Comparison of ENCODE assay signal across 16 cellular contexts in the genomic region with DNA sequence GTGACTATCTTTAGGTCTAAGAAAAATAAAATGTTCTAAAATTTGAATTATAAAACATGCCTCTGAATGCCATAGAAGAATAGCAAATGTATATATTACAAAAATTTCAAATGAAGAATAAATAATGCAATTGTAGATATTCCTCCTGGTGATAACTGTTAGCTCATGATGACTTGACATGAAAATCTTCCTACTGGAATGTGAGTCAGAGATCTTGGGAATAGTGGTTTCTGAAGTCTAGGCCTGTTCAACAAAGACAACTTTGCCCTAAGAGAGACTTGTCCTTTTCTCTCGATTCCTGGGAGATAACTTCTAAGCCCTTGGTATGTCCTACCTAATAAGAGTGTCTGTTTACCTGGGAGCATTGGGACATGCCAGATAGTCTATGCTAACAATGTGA.
"Had no signal": no experiment of that assay in that cellular context is flagged by ENCODE, and none has a peak within 500 bp of the region (broad histone marks: within the 10 kb centered on the region; RNA-seq: fewer than 3 reads in every experiment).

No MANE protein-coding gene starts in this region.

- H3K9me3 Mint-ChIP-seq: activated CD4-positive, alpha-beta T cell treated with anti-CD3 and anti-CD28 coated beads, Interleukin-2, amount 10 ng/mL, durations not matched to agents 24 days and 14 days; activated naive CD4-positive, alpha-beta T cell treated with anti-CD3 and anti-CD28 coated beads, Interleukin-2, amount 50 U/mL, for 72 hours; memory B cell; nephron progenitor cell had no signal

- H3K27me3 ChIP-seq: colonic mucosa, left lung, upper lobe of left lung had no signal

- H3K36me3 ChIP-seq: colonic mucosa, left lung, upper lobe of left lung had no signal

- H3K9me3 ChIP-seq: colonic mucosa, left lung, upper lobe of left lung had no signal

- H3K27me3 Mint-ChIP-seq: activated CD4-positive, alpha-beta T cell treated with anti-CD3 and anti-CD28 coated beads, Interleukin-2, amount 10 ng/mL, durations not matched to agents 24 days and 14 days; memory B cell had no signal

- H3K4me3 Mint-ChIP-seq: activated CD4-positive, alpha-beta T cell treated with anti-CD3 and anti-CD28 coated beads, Interleukin-2, amount 10 ng/mL, durations not matched to agents 24 days and 14 days; memory B cell; nephron progenitor cell had no signal

- H3K27ac ChIP-seq: colonic mucosa, left lung, upper lobe of left lung had no signal

- FAIRE-seq: endothelial cell of umbilical vein, islet of Langerhans had no signal

- H3K4me3 ChIP-seq: colonic mucosa, left lung, upper lobe of left lung had no signal

- H3K4me1 Mint-ChIP-seq: activated CD4-positive, alpha-beta T cell treated with anti-CD3 and anti-CD28 coated beads, Interleukin-2, amount 10 ng/mL, durations not matched to agents 24 days and 14 days; nephron progenitor cell had no signal

- H3K36me3 Mint-ChIP-seq: activated naive CD4-positive, alpha-beta T cell treated with anti-CD3 and anti-CD28 coated beads, Interleukin-2, amount 50 U/mL, for 72 hours; memory B cell had no signal

- DNase-seq: activated CD4-positive, alpha-beta T cell treated with anti-CD3 and anti-CD28 coated beads, Interleukin-2, amount 10 ng/mL, durations not matched to agents 24 days and 14 days; activated CD8-positive, alpha-beta memory T cell treated with anti-CD3 and anti-CD28 coated beads for 24 hours; aorta; colonic mucosa; glutamatergic neuron; left lung; nephron progenitor cell; stimulated activated CD4-positive, alpha-beta T cell treated with anti-CD3 and anti-CD28 coated beads, Interleukin-4, amount 100 ng/mL, for 1 hour; stimulated activated CD8-positive, alpha-beta memory T cell treated with anti-CD3 and anti-CD28 coated beads, Interleukin-4, amount 100 ng/mL, for 48 hours; stimulated activated naive CD8-positive, alpha-beta T cell treated with anti-CD3 and anti-CD28 coated beads, Interleukin-15, Interleukin-2, amounts not matched to agents 100 U/mL and 50 U/mL, for 24 hours; T-helper 9 cell; upper lobe of left lung had no signal

- H3K27ac Mint-ChIP-seq: activated CD4-positive, alpha-beta T cell treated with anti-CD3 and anti-CD28 coated beads, Interleukin-2, amount 10 ng/mL, durations not matched to agents 24 days and 14 days; activated naive CD4-positive, alpha-beta T cell treated with anti-CD3 and anti-CD28 coated beads, Interleukin-2, amount 50 U/mL, for 72 hours; memory B cell; nephron progenitor cell had no signal

- ATAC-seq: activated naive CD4-positive, alpha-beta T cell treated with anti-CD3 and anti-CD28 coated beads, Interleukin-2, amount 50 U/mL, for 72 hours; left lung; stimulated activated naive CD8-positive, alpha-beta T cell treated with anti-CD3 and anti-CD28 coated beads, Interleukin-15, Interleukin-2, amounts not matched to agents 100 U/mL and 50 U/mL, for 24 hours had no signal
